ENCODE assay signal across 31 cellular contexts in genomic region chr9:28365736-28366135, GRCh38.
A peak's percentile ranks its signal among the peaks of the same experiment; 100 is the strongest.
DNase-seq lines count a peak whose midpoint lies in the region; ATAC-seq and TF ChIP-seq lines count a peak whose summit lies in the region.
"Had no signal": no experiment of that assay in that cellular context is flagged by ENCODE, and none has a peak within 500 bp of the region (broad histone marks: within the 10 kb centered on the region; RNA-seq: fewer than 3 reads in every experiment).

No MANE protein-coding gene starts in this region.

- POLR2A ChIA-PET in WTC11 (lab: Charles Lee): interaction anchor here (0.7 kb wide), 1 partner anchor 293 kb away, joined by 5 read pairs; no protein-coding TSS in a partner anchor

- no peaks in the 10 kb centered on the region for H3K27me3 Mint-ChIP-seq in WTC11 (ENCODE audit: low read depth)
- H3K27me3 Mint-ChIP-seq in neural crest cell (ENCODE audit: low read depth): no peaks in the 10 kb centered on the region
- H3K27me3 Mint-ChIP-seq: activated naive CD4-positive, alpha-beta T cell treated with anti-CD3 and anti-CD28 coated beads, Interleukin-2, amount 50 U/mL, for 24 hours; CD4-positive, alpha-beta T cell; IgD-negative memory B cell; naive B cell; stimulated activated memory B cell treated with anti-CD40 and anti-IgM and Interleukin-4, amounts not matched to agents 10 μg/mL and 1 μg/mL and 100 μg/mL, for 72 hours had no signal

- H3K4me3 Mint-ChIP-seq in WTC11 (no peak overlapping the region), neural crest cell (no peak overlapping the region)
- H3K4me3 Mint-ChIP-seq: activated naive CD4-positive, alpha-beta T cell treated with anti-CD3 and anti-CD28 coated beads, Interleukin-2, amount 50 U/mL, for 24 hours; CD4-positive, alpha-beta T cell; naive B cell; stimulated activated memory B cell treated with anti-CD40 and anti-IgM and Interleukin-4, amounts not matched to agents 10 μg/mL and 1 μg/mL and 100 μg/mL, for 72 hours had no signal

- H3K27ac Mint-ChIP-seq in WTC11 (no peak overlapping the region), neural crest cell (ENCODE audit: unreplicated experiment) (peak overlapping the region; percentile 52)
- H3K27ac Mint-ChIP-seq: activated naive CD4-positive, alpha-beta T cell treated with anti-CD3 and anti-CD28 coated beads, Interleukin-2, amount 50 U/mL, for 24 hours; activated T-helper 2 cell treated with anti-CD3 and anti-CD28 coated beads, Interferon-gamma antibody, Interleukin-2, Interleukin-4, amounts not matched to agents 10 μg/mL and 5 μg/mL and 100 μg/mL, durations not matched to agents 14 hours and 24 hours and 36 hours; CD4-positive, alpha-beta T cell; IgD-negative memory B cell; naive B cell; stimulated activated memory B cell treated with anti-CD40 and anti-IgM and Interleukin-4, amounts not matched to agents 10 μg/mL and 1 μg/mL and 100 μg/mL, for 72 hours had no signal

- H3K36me3 Mint-ChIP-seq in WTC11 (no peaks in the 10 kb centered on the region), neural crest cell (ENCODE audit: low read depth) (no peaks in the 10 kb centered on the region)
- H3K36me3 Mint-ChIP-seq: activated naive CD4-positive, alpha-beta T cell treated with anti-CD3 and anti-CD28 coated beads, Interleukin-2, amount 50 U/mL, for 24 hours; IgD-negative memory B cell; naive B cell; stimulated activated memory B cell treated with anti-CD40 and anti-IgM and Interleukin-4, amounts not matched to agents 10 μg/mL and 1 μg/mL and 100 μg/mL, for 72 hours had no signal

- intact Hi-C loops in head of caudate nucleus (cut with DNase I): no loop called here

- peak; percentile 1 for DNase-seq in GOT3 (lab: John Stamatoyannopoulos, UW)
- no peak for DNase-seq in WTC11 (ENCODE audit: low spot score)
- DNase-seq in fibroblast of mammary gland (ENCODE audit: low read depth): peak; percentile 51
- no peak for DNase-seq in neural crest cell (ENCODE audit: low read depth, low spot score)
- no peak for DNase-seq in stimulated activated CD4-positive, alpha-beta T cell treated with anti-CD3 and anti-CD28 coated beads, Interleukin-4, amount 100 ng/mL, for 1 hour
- DNase-seq in head of caudate nucleus: no peak
- DNase-seq: activated CD4-positive, alpha-beta T cell treated with anti-CD3 and anti-CD28 coated beads for 48 hours; activated T-cell treated with anti-CD3 and anti-CD28 coated beads for 4 hours; AML-193; amniotic stem cell; CD4-positive, alpha-beta T cell; colonic mucosa; effector memory CD4-positive, alpha-beta T cell; left ventricle myocardium superior; naive B cell; NCI-H1694; NCI-H446; occipital lobe; SW 1271 had no signal

- TF ChIP-seq CTCF in WTC11 (IDR thresholded peaks at IDR 0.05): no peak
- TF ChIP-seq CTCF in fibroblast of mammary gland (conservative IDR thresholded peaks at IDR 0.05; ENCODE audit: control insufficient read depth, insufficient read depth, low read depth, low read length): no peak
- no peak for TF ChIP-seq CTCF in neural crest cell (conservative IDR thresholded peaks at IDR 0.05)

- peak; percentile 20 for ATAC-seq in WTC11
- no peak for ATAC-seq in GM18873 (IDR thresholded peaks at IDR 0.05; ENCODE audit: low FRiP score, unreplicated experiment)
- ATAC-seq in HG02798 (IDR thresholded peaks at IDR 0.05; ENCODE audit: poor library complexity, unreplicated experiment): no peak
- ATAC-seq: esophagus mucosa; gastroesophageal sphincter; left ventricle myocardium superior; sciatic nerve; stimulated activated memory B cell treated with anti-CD40 and anti-IgM and Interleukin-4, amounts not matched to agents 10 μg/mL and 1 μg/mL and 100 μg/mL, for 72 hours had no signal

- no peak overlapping the region for H3K4me3 ChIP-seq in fibroblast of mammary gland (ENCODE audit: control insufficient read depth, low read depth, low read length)
- H3K4me3 ChIP-seq: cardiac muscle cell, colonic mucosa, gastroesophageal sphincter, HAP-1, prostate gland had no signal

- H3K9me3 Mint-ChIP-seq in WTC11: no peaks in the 10 kb centered on the region
- no peaks in the 10 kb centered on the region for H3K9me3 Mint-ChIP-seq in neural crest cell
- H3K9me3 Mint-ChIP-seq: activated naive CD4-positive, alpha-beta T cell treated with anti-CD3 and anti-CD28 coated beads, Interleukin-2, amount 50 U/mL, for 24 hours had no signal

- CTCF ChIA-PET in WTC11 (lab: Charles Lee): interaction anchor here (0.7 to 1.2 kb wide), 3 partner anchors 166 to 328 kb away, joined by 3 read pairs; no protein-coding TSS in a partner anchor

- H3K4me1 Mint-ChIP-seq in WTC11: peaks cover 16% of the 10 kb centered on the region
- peaks cover 12% of the 10 kb centered on the region for H3K4me1 Mint-ChIP-seq in neural crest cell
- H3K4me1 Mint-ChIP-seq: activated naive CD4-positive, alpha-beta T cell treated with anti-CD3 and anti-CD28 coated beads, Interleukin-2, amount 50 U/mL, for 24 hours; IgD-negative memory B cell; naive B cell; stimulated activated memory B cell treated with anti-CD40 and anti-IgM and Interleukin-4, amounts not matched to agents 10 μg/mL and 1 μg/mL and 100 μg/mL, for 72 hours had no signal

TF ChIP-seq in WTC11, 78 proteins besides CTCF, POLR2A, EP300 and RAD21 (continues in another document):
- TF ChIP-seq ZNF263 (CRISPR knock-in tag; IDR thresholded peaks at IDR 0.05; ENCODE audit: low read depth): no peak
- no peak for TF ChIP-seq ERG (CRISPR knock-in tag; IDR thresholded peaks at IDR 0.05)
- TF ChIP-seq ZBTB43 (CRISPR knock-in tag; IDR thresholded peaks at IDR 0.05): no peak
- TF ChIP-seq TEAD4 (CRISPR knock-in tag; IDR thresholded peaks at IDR 0.05): no peak
- no peak for TF ChIP-seq MXD4 (CRISPR knock-in tag; IDR thresholded peaks at IDR 0.05; ENCODE audit: borderline replicate concordance)
- TF ChIP-seq NFE2L1 (CRISPR knock-in tag; IDR thresholded peaks at IDR 0.05): no peak
- TF ChIP-seq NFYB (CRISPR knock-in tag; conservative IDR thresholded peaks at IDR 0.05; ENCODE audit: low read depth): no peak
- no peak for TF ChIP-seq OVOL2 (CRISPR knock-in tag; IDR thresholded peaks at IDR 0.05; ENCODE audit: borderline replicate concordance)
- TF ChIP-seq IRF2 (CRISPR knock-in tag; IDR thresholded peaks at IDR 0.05; ENCODE audit: borderline replicate concordance, low read depth): no peak
- TF ChIP-seq AR (CRISPR knock-in tag; IDR thresholded peaks at IDR 0.05): no peak
- TF ChIP-seq ZNF512 (CRISPR knock-in tag; IDR thresholded peaks at IDR 0.05; ENCODE audit: borderline replicate concordance): no peak

Comparison
In these comparisons a context has a peak if more than half of its experiments do, and no peak if none do; other contexts are left out.
1. DNase-seq: peak in GOT3 (single experiment) and fibroblast of mammary gland (single experiment); none in WTC11 (single experiment), neural crest cell (single experiment), stimulated activated CD4-positive, alpha-beta T cell treated with anti-CD3 and anti-CD28 coated beads, Interleukin-4, amount 100 ng/mL, for 1 hour (single experiment) and head of caudate nucleus (0 of 42).